Comparison of ENCODE assay signal across 8 cellular contexts in genomic region chr18:79965119-79965902, GRCh38. TPM values are rescaled to one million over a fixed set of nuclear protein-coding genes. Genes with fewer than 3 reads are reported as not detected.
A peak's percentile ranks its signal among the peaks of the same experiment; 100 is the strongest.
DNase-seq lines count a peak whose midpoint lies in the region; ATAC-seq and TF ChIP-seq lines count a peak whose summit lies in the region.

No MANE protein-coding gene starts in this region.

- H4K12ac ChIP-seq in trophoblast cell (ENCODE audit: low read depth, low read length) = peak overlapping the region; percentile 95

- H3K9ac ChIP-seq in KMS-11 = peak overlapping the region; percentile 57; the same call in 1 of the 2 replicates
- H3K9ac ChIP-seq in trophoblast cell (ENCODE audit: low read length) = no peak overlapping the region

- H3K18ac ChIP-seq in trophoblast cell (ENCODE audit: low read length) = peak overlapping the region; percentile 97

- H3K36me3 Mint-ChIP-seq in activated T-helper 17 cell treated with anti-CD3 and anti-CD28 coated beads, Interleukin-2, amount 50 U/mL, for 72 hours (ENCODE audit: low read depth) = peaks cover 2% of the 10 kb centered on the region

- no peak overlapping the region for H2AFZ ChIP-seq in KMS-11 (ENCODE audit: low read depth)
- peak overlapping the region; percentile 63 for H2AFZ ChIP-seq in trophoblast cell (ENCODE audit: insufficient read depth, low read length, poor library complexity)

- 0 out of 2 replicates have a peak overlapping the region, but pooled peaks have one; percentile 7 for H3K4me2 ChIP-seq in KMS-11
- peak overlapping the region; percentile 86 for H3K4me2 ChIP-seq in trophoblast cell (ENCODE audit: low read length)

- H2AK5ac ChIP-seq in trophoblast cell (ENCODE audit: low read length) = peak overlapping the region; percentile 97

- H3K27ac ChIP-seq in KMS-11 (peak overlapping the region; percentile 10; the same call in 1 of the 2 replicates), trophoblast cell (ENCODE audit: low read depth, low read length) (peak overlapping the region; percentile 84)

- H3K14ac ChIP-seq in trophoblast cell (ENCODE audit: low read length) = peak overlapping the region; percentile 95

- peak overlapping the region; percentile 73 for H3K4me3 Mint-ChIP-seq in activated T-helper 17 cell treated with anti-CD3 and anti-CD28 coated beads, Interleukin-2, amount 50 U/mL, for 72 hours

- no peak overlapping the region for H3K4me3 ChIP-seq in KMS-11 (IDR thresholded peaks at IDR 0.05; ENCODE audit: insufficient read depth, low read depth, low read length)
- peak overlapping the region; percentile 71 for H3K4me3 ChIP-seq in trophoblast cell (ENCODE audit: low read depth, low read length)

- H4K91ac ChIP-seq in trophoblast cell (ENCODE audit: low read depth, low read length) = peak overlapping the region; percentile 99

- peaks cover 10% of the 10 kb centered on the region for H3K4me1 Mint-ChIP-seq in activated T-helper 17 cell treated with anti-CD3 and anti-CD28 coated beads, Interleukin-2, amount 50 U/mL, for 72 hours

- H4K8ac ChIP-seq in trophoblast cell (ENCODE audit: low read depth, low read length) = peak overlapping the region; percentile 85

- no peak for TF ChIP-seq CTCF in KMS-11 (conservative IDR thresholded peaks at IDR 0.05; ENCODE audit: low read depth, low read length)

- H4K20me1 ChIP-seq in KMS-11 (ENCODE audit: insufficient read depth) = no peaks in the 10 kb centered on the region

- no peaks in the 10 kb centered on the region for H3K36me3 ChIP-seq in KMS-11 (ENCODE audit: insufficient read depth)
- peaks cover 5 to 8% of the 10 kb centered on the region in 2 experiments for H3K36me3 ChIP-seq in trophoblast cell (ENCODE audit: control insufficient read depth in 1 of 2, insufficient read depth in 2 of 2, low read length in 2 of 2)

- H2BK12ac ChIP-seq in trophoblast cell (ENCODE audit: low read length) = peak overlapping the region; percentile 62

- H3K79me2 ChIP-seq in KMS-11 (ENCODE audit: insufficient read depth, low read depth) (no peaks in the 10 kb centered on the region), trophoblast cell (ENCODE audit: control insufficient read depth, insufficient read depth, low read length, poor library complexity) (peaks cover 9% of the 10 kb centered on the region)

- no peak overlapping the region for H3K23ac ChIP-seq in trophoblast cell (ENCODE audit: low read length)

- peaks cover 3% of the 10 kb centered on the region for H3K27me3 Mint-ChIP-seq in activated T-helper 17 cell treated with anti-CD3 and anti-CD28 coated beads, Interleukin-2, amount 50 U/mL, for 72 hours

- H3K27me3 ChIP-seq in KMS-11 (ENCODE audit: insufficient read depth, low read depth) (no peaks in the 10 kb centered on the region), trophoblast cell (ENCODE audit: insufficient read depth, low read length) (no peaks in the 10 kb centered on the region)

- DNase-seq in NCI-H2029 (lab: John Stamatoyannopoulos, UW) = peak; percentile 29
- no peak for DNase-seq in NCI-H2029 treated with DMSO at 0.1 percent for 48 hours (lab: John Stamatoyannopoulos, UW)
- DNase-seq in glomerular visceral epithelial cell (ENCODE audit: extremely low spot score) = peak; percentile 77
- peak; percentile 92 to 95 for DNase-seq in trophoblast cell
- DNase-seq in 8988T = no peak

- ATAC-seq in activated T-helper 17 cell treated with anti-CD3 and anti-CD28 coated beads, Interleukin-2, amount 50 U/mL, for 72 hours (replicated peaks) = no peak
- ATAC-seq in HG03135 (IDR thresholded peaks at IDR 0.05; ENCODE audit: unreplicated experiment) = no peak

- H3K27ac Mint-ChIP-seq in activated T-helper 17 cell treated with anti-CD3 and anti-CD28 coated beads, Interleukin-2, amount 50 U/mL, for 72 hours = peak overlapping the region; percentile 61

- H3K9me3 ChIP-seq in trophoblast cell (ENCODE audit: insufficient read depth, low read depth, low read length) = no peaks in the 10 kb centered on the region

- H3K79me1 ChIP-seq in trophoblast cell (ENCODE audit: low read length) = peaks cover 11% of the 10 kb centered on the region

- no peaks in the 10 kb centered on the region for H3K9me3 Mint-ChIP-seq in activated T-helper 17 cell treated with anti-CD3 and anti-CD28 coated beads, Interleukin-2, amount 50 U/mL, for 72 hours

- peak overlapping the region; percentile 93 for H3K4ac ChIP-seq in trophoblast cell (ENCODE audit: low read depth, low read length)

- peak overlapping the region; percentile 64 for H2BK5ac ChIP-seq in trophoblast cell (ENCODE audit: low read depth, low read length, poor library complexity)

- no CpG with 5 or more reads among the region's 24 CpGs for WGBS in trophoblast cell (ENCODE audit: extremely low coverage, insufficient coverage, insufficient read length)

- peak overlapping the region; percentile 92 for H2BK120ac ChIP-seq in trophoblast cell (ENCODE audit: insufficient read depth, low read length, poor library complexity)

- H3K4me1 ChIP-seq in KMS-11 (ENCODE audit: low read depth, poor library complexity, severe bottlenecking) (no peaks in the 10 kb centered on the region), trophoblast cell (ENCODE audit: control insufficient read depth in 1 of 2, insufficient read depth in 2 of 2, low read length in 2 of 2) (peaks cover 21 to 23% of the 10 kb centered on the region in 2 experiments)

RNA-seq across cellular contexts. Expression of gene HSBP1L1, which starts 0.9 kb away (rescaled TPM):
- 1 to 10 TPM; 2.7 to 9.2 TPM for total RNA-seq in activated T-helper 17 cell treated with anti-CD3 and anti-CD28 coated beads, Interleukin-2, amount 50 U/mL, for 72 hours
- 19.8 and 20.5 TPM in 2 replicates for polyA plus RNA-seq in trophoblast cell (2013)

RNA-seq across cellular contexts. Expression of gene SLC66A2, which starts 13.9 kb away (rescaled TPM):
- total RNA-seq in activated T-helper 17 cell treated with anti-CD3 and anti-CD28 coated beads, Interleukin-2, amount 50 U/mL, for 72 hours = 10 to 100 TPM; 16.8 to 19.5 TPM
- polyA plus RNA-seq in trophoblast cell (2013) = 11.7 and 12.7 TPM in 2 replicates

RNA-seq across cellular contexts. Expression of gene TXNL4A, which starts 23.1 kb away (rescaled TPM):
- total RNA-seq in activated T-helper 17 cell treated with anti-CD3 and anti-CD28 coated beads, Interleukin-2, amount 50 U/mL, for 72 hours = 100 to 1,000 TPM; 115 to 197 TPM
- polyA plus RNA-seq in trophoblast cell (2013) = 82.5 and 87.8 TPM in 2 replicates

Comparison
In these comparisons a context has a peak if more than half of its experiments do, and no peak if none do; other contexts are left out.
1. DNase-seq: peak in NCI-H2029 (single experiment), glomerular visceral epithelial cell (single experiment) and trophoblast cell (2 of 2); none in NCI-H2029 treated with DMSO at 0.1 percent for 48 hours (single experiment) and 8988T (single experiment).